ENCODE assay signal across 27 cellular contexts in genomic region chr18:70411886-70412443, GRCh38.
DNase-seq lines count a peak whose midpoint lies in the region; ATAC-seq, FAIRE-seq and TF ChIP-seq lines count a peak whose summit lies in the region.
"Had no signal": no experiment of that assay in that cellular context is flagged by ENCODE, and none has a peak within 500 bp of the region (broad histone marks: within the 10 kb centered on the region; RNA-seq: fewer than 3 reads in every experiment).

No MANE protein-coding gene starts in this region.

- H3K27me3 ChIP-seq in ACC112 (ENCODE audit: insufficient read depth, low read length): no peaks in the 10 kb centered on the region
- no peaks in the 10 kb centered on the region for H3K27me3 ChIP-seq in PC-9 (ENCODE audit: insufficient read depth, low read depth)
- no peaks in the 10 kb centered on the region for H3K27me3 ChIP-seq in HepG2 (ENCODE audit: control insufficient read depth in 1 of 2, insufficient read depth in 2 of 2, low read length in 2 of 2)
- H3K27me3 ChIP-seq: adrenal gland; BLaER1 treated with 17β-estradiol and CSF1 and Interleukin-3, amounts not matched to agents 10 nM and 100 nM; MG63; spleen; tibial nerve had no signal

- intact Hi-C loops in PC-9 (cut with micrococcal nuclease; ENCODE audit: unreplicated experiment): no loop called here
- intact Hi-C loops in HepG2 (cut with micrococcal nuclease; ENCODE audit: unreplicated experiment): no loop called here

- H3K4me3 ChIP-seq in ACC112 (ENCODE audit: low read depth, low read length): no peak overlapping the region
- H3K4me3 ChIP-seq in PC-9: no peak overlapping the region
- H3K4me3 ChIP-seq in HepG2 (replicated peaks in 1 of 3; ENCODE audit: insufficient read depth in 1 of 3, low read depth in 2 of 3, low read length in 3 of 3): no peak overlapping the region; a peak in 1 of 6 replicates
- H3K4me3 ChIP-seq: adrenal gland; BLaER1 treated with 17β-estradiol and CSF1 and Interleukin-3, amounts not matched to agents 10 nM and 100 nM; GM23338; MG63; spleen; tibial nerve had no signal

- no peak for TF ChIP-seq RAD21 in HepG2 (CRISPR knock-in tag; IDR thresholded peaks at IDR 0.05)

- FAIRE-seq in HepG2 (lab: Jason Lieb, UNC): no peak

- no peaks in the 10 kb centered on the region for H4K20me1 ChIP-seq in PC-9 (ENCODE audit: insufficient read depth)
- no peaks in the 10 kb centered on the region for H4K20me1 ChIP-seq in HepG2 (ENCODE audit: insufficient read depth, low read length)
- H4K20me1 ChIP-seq: BLaER1 treated with 17β-estradiol and CSF1 and Interleukin-3, amounts not matched to agents 10 nM and 100 nM had no signal

- no peaks in the 10 kb centered on the region for H3K36me3 Mint-ChIP-seq in progenitor cell of endocrine pancreas (ENCODE audit: insufficient read depth)

- TF ChIP-seq CTCF in PC-9 (conservative IDR thresholded peaks at IDR 0.05): peak; percentile 28; the same call in 1 of the 2 replicates
- TF ChIP-seq CTCF in HepG2 (CRISPR knock-in tag; IDR thresholded peaks at IDR 0.05): no peak
- TF ChIP-seq CTCF in progenitor cell of endocrine pancreas (IDR thresholded peaks at IDR 0.05; ENCODE audit: unreplicated experiment): no peak

- H3K27ac ChIP-seq in ACC112 (ENCODE audit: low read depth, low read length) (no peak overlapping the region), PC-9 (no peak overlapping the region), HepG2 (ENCODE audit: extremely low read length, insufficient read depth, low read length) (no peak overlapping the region)
- H3K27ac ChIP-seq: adrenal gland; BLaER1 treated with 17β-estradiol and CSF1 and Interleukin-3, amounts not matched to agents 10 nM and 100 nM; epithelial cell of prostate; spleen; tibial nerve had no signal

- WGBS in HepG2 (ENCODE audit: low lambda C conversion rate): 44% methylated on average over 6 of the region's 6 CpGs

- POLR2A ChIA-PET in PC-9 (lab: Charles Lee; ENCODE audit: unreplicated experiment): no interaction called here
- POLR2A ChIA-PET in HepG2 (lab: Yijun Ruan, JAX): interaction anchor here (0.6 kb wide), 1 partner anchor 34 kb away, joined by 3 read pairs; no protein-coding TSS in a partner anchor

- CTCF ChIA-PET in PC-9 (lab: Charles Lee) (no interaction called here), HepG2 (lab: Yijun Ruan, JAX; ENCODE audit: low intra/inter-chr PET ratio, low total read pairs) (no interaction called here)

- H3K4me1 Mint-ChIP-seq in progenitor cell of endocrine pancreas (ENCODE audit: low read depth): no peaks in the 10 kb centered on the region
- H3K4me1 Mint-ChIP-seq: GM23338; stimulated activated naive CD8-positive, alpha-beta T cell treated with anti-CD3 and anti-CD28 coated beads, Interleukin-15, amount 100 ng/mL, for 72 hours had no signal

- H3K9ac ChIP-seq in HepG2 (ENCODE audit: insufficient read depth, low read depth, low read length): no peak overlapping the region
- H3K9ac ChIP-seq: BLaER1 treated with 17β-estradiol and CSF1 and Interleukin-3, amounts not matched to agents 10 nM and 100 nM had no signal

- H3K79me2 ChIP-seq in ACC112 (ENCODE audit: control insufficient read depth, insufficient read depth, low read length, unreplicated experiment): no peaks in the 10 kb centered on the region
- no peaks in the 10 kb centered on the region for H3K79me2 ChIP-seq in PC-9 (ENCODE audit: low read depth)
- H3K79me2 ChIP-seq in HepG2 (ENCODE audit: insufficient read depth, low read length): no peaks in the 10 kb centered on the region

- H3F3A ChIP-seq in PC-9 (ENCODE audit: insufficient read depth, low read depth): peaks cover 7% of the 10 kb centered on the region; the same call in 1 of the 2 replicates

- peak overlapping the region; percentile 18 for H3K4me2 ChIP-seq in PC-9
- H3K4me2 ChIP-seq in HepG2 (ENCODE audit: low read depth, low read length): peak overlapping the region; percentile 32; the same call in 1 of the 2 replicates
- H3K4me2 ChIP-seq: GM23338 had no signal

- no peaks in the 10 kb centered on the region for H3K27me3 Mint-ChIP-seq in progenitor cell of endocrine pancreas

- no peaks in the 10 kb centered on the region for H3K9me2 ChIP-seq in PC-9 (ENCODE audit: insufficient read depth)

- peak; percentile 61 for ATAC-seq in HepG2
- ATAC-seq in HG03432 (IDR thresholded peaks at IDR 0.05; ENCODE audit: unreplicated experiment): no peak
- ATAC-seq in HG03520 (IDR thresholded peaks at IDR 0.05; ENCODE audit: unreplicated experiment): no peak
- ATAC-seq: activated CD4-positive, CD25-positive, alpha-beta regulatory T cell treated with anti-CD3 and anti-CD28 coated beads, Interleukin-2, amount 50 U/mL, for 24 hours; GM23338; stimulated activated naive CD8-positive, alpha-beta T cell treated with anti-CD3 and anti-CD28 coated beads, Interleukin-15, amount 100 ng/mL, for 72 hours had no signal

- H3K36me3 ChIP-seq in ACC112 (ENCODE audit: insufficient read depth, low read length): no peaks in the 10 kb centered on the region
- H3K36me3 ChIP-seq in PC-9 (ENCODE audit: low read depth): no peaks in the 10 kb centered on the region
- H3K36me3 ChIP-seq in HepG2 (replicated peaks in 1 of 2; ENCODE audit: control insufficient read depth in 1 of 2, insufficient read depth in 2 of 2, low read length in 2 of 2): no peaks in the 10 kb centered on the region
- H3K36me3 ChIP-seq: adrenal gland; BLaER1 treated with 17β-estradiol and CSF1 and Interleukin-3, amounts not matched to agents 10 nM and 100 nM; MG63; spleen; tibial nerve had no signal

- no peak overlapping the region for H3K27ac Mint-ChIP-seq in progenitor cell of endocrine pancreas
- H3K27ac Mint-ChIP-seq: GM23338 had no signal

- in situ Hi-C loops in HepG2 (cut with HindIII; ENCODE audit: extremely low pct_ligation_motif_present, low pct_unique_long_range_greater_than_20kb): no loop called here

- H3K9me3 Mint-ChIP-seq in progenitor cell of endocrine pancreas (ENCODE audit: low read depth): no peaks in the 10 kb centered on the region
- H3K9me3 Mint-ChIP-seq: GM23338; stimulated activated naive CD8-positive, alpha-beta T cell treated with anti-CD3 and anti-CD28 coated beads, Interleukin-15, amount 100 ng/mL, for 72 hours had no signal

- H3K9me3 ChIP-seq in PC-9 (ENCODE audit: insufficient read depth, low read depth): no peaks in the 10 kb centered on the region
- H3K9me3 ChIP-seq in HepG2 (ENCODE audit: low read length): no peaks in the 10 kb centered on the region
- H3K9me3 ChIP-seq: adrenal gland, MG63, spleen, tibial nerve had no signal

- TF ChIP-seq POLR2A in HepG2 (IDR thresholded peaks at IDR 0.05; ENCODE audit: insufficient read depth in 1 of 2, low read depth in 2 of 2, low read length in 2 of 2): no peak

- H3K4me3 Mint-ChIP-seq in progenitor cell of endocrine pancreas (ENCODE audit: low read depth): no peak overlapping the region
- H3K4me3 Mint-ChIP-seq: GM23338; stimulated activated naive CD8-positive, alpha-beta T cell treated with anti-CD3 and anti-CD28 coated beads, Interleukin-15, amount 100 ng/mL, for 72 hours had no signal

- TF ChIP-seq EP300 in HepG2 (IDR thresholded peaks at IDR 0.05; ENCODE audit: low read depth in 2 of 2, low read length in 2 of 2) (no peak), HepG2 (CRISPR knock-in tag; IDR thresholded peaks at IDR 0.05; ENCODE audit: borderline replicate concordance) (no peak)

- BruUV-seq in PC-9 (replicated peaks; lab: Mats Ljungman, UMichigan) (no TSS peak), HepG2 (replicated peaks; lab: Mats Ljungman, UMichigan) (no TSS peak)

- peak overlapping the region; percentile 85 for H2AFZ ChIP-seq in ACC112 (ENCODE audit: low read length, unreplicated experiment)
- peak overlapping the region; percentile 52; the same call in 1 of the 2 replicates for H2AFZ ChIP-seq in PC-9
- peak overlapping the region; percentile 17 for H2AFZ ChIP-seq in HepG2 (ENCODE audit: low read length)
- H2AFZ ChIP-seq: GM23338 had no signal

- DNase-seq in PC-9 (peak in 1 of 2 experiments; percentile 55), dedifferentiated amniotic fluid mesenchymal stem cell (ENCODE audit: extremely low spot score) (peak; percentile 31), HepG2 (ENCODE audit: low spot score) (no peak), progenitor cell of endocrine pancreas (ENCODE audit: low spot score, unreplicated experiment) (no peak)
- no peak for DNase-seq in activated naive CD4-positive, alpha-beta T cell treated with Interleukin-2 at 50 U/mL for 16 hours
- DNase-seq: ACHN; activated gamma-delta T cell treated with Interleukin-2 at 50 U/mL for 16 hours; activated T-cell treated with anti-CD3 and anti-CD28 coated beads, Interleukin-2, amount 50 U/mL, for 1 hour; central memory CD4-positive, alpha-beta T cell; kidney glomerular epithelial cell; mammary epithelial cell; MG63; NCI-H1417 treated with DMSO at 0.1 percent for 48 hours; NCI-H510A; RPMI8226; spleen; stimulated activated naive CD8-positive, alpha-beta T cell treated with anti-CD3 and anti-CD28 coated beads, Interleukin-15, amount 100 ng/mL, for 72 hours; T1000 had no signal

- no peaks in the 10 kb centered on the region for H3K4me1 ChIP-seq in ACC112 (ENCODE audit: control insufficient read depth, insufficient read depth, low read length, unreplicated experiment)
- H3K4me1 ChIP-seq in PC-9 (replicated peaks; ENCODE audit: insufficient read depth): peaks cover 29% of the 10 kb centered on the region
- peaks cover 36% of the 10 kb centered on the region for H3K4me1 ChIP-seq in HepG2 (ENCODE audit: insufficient read depth, low read length)
- H3K4me1 ChIP-seq: spleen, tibial nerve had no signal

TF ChIP-seq in HepG2, 621 proteins besides CTCF, POLR2A, EP300 and RAD21:
- no peak for TF ChIP-seq SOX5 (CRISPR knock-in tag; IDR thresholded peaks at IDR 0.05; ENCODE audit: borderline replicate concordance)
- TF ChIP-seq ZFP62 (CRISPR knock-in tag; IDR thresholded peaks at IDR 0.05): no peak
- TF ChIP-seq ZNF138 (CRISPR knock-in tag; IDR thresholded peaks at IDR 0.05; ENCODE audit: low read depth): no peak
- TF ChIP-seq HES4 (CRISPR knock-in tag; IDR thresholded peaks at IDR 0.05; ENCODE audit: borderline replicate concordance): no peak
- TF ChIP-seq ZFP36L2 (CRISPR knock-in tag; IDR thresholded peaks at IDR 0.05): no peak
- no peak for TF ChIP-seq STAT5B (CRISPR knock-in tag; IDR thresholded peaks at IDR 0.05)
- TF ChIP-seq SP4 (CRISPR knock-in tag; IDR thresholded peaks at IDR 0.05): no peak
- TF ChIP-seq SIN3A (IDR thresholded peaks at IDR 0.05; ENCODE audit: borderline replicate concordance, low read depth, low read length): no peak

Comparison
In these comparisons a context has a peak if more than half of its experiments do, and no peak if none do; other contexts are left out.
1. H2AFZ ChIP-seq: peak in every context shown above with its lines; median percentile 85 in ACC112; 52 in PC-9; 17 in HepG2.